ENCODE assay signal across 8 cellular contexts in the genomic region with DNA sequence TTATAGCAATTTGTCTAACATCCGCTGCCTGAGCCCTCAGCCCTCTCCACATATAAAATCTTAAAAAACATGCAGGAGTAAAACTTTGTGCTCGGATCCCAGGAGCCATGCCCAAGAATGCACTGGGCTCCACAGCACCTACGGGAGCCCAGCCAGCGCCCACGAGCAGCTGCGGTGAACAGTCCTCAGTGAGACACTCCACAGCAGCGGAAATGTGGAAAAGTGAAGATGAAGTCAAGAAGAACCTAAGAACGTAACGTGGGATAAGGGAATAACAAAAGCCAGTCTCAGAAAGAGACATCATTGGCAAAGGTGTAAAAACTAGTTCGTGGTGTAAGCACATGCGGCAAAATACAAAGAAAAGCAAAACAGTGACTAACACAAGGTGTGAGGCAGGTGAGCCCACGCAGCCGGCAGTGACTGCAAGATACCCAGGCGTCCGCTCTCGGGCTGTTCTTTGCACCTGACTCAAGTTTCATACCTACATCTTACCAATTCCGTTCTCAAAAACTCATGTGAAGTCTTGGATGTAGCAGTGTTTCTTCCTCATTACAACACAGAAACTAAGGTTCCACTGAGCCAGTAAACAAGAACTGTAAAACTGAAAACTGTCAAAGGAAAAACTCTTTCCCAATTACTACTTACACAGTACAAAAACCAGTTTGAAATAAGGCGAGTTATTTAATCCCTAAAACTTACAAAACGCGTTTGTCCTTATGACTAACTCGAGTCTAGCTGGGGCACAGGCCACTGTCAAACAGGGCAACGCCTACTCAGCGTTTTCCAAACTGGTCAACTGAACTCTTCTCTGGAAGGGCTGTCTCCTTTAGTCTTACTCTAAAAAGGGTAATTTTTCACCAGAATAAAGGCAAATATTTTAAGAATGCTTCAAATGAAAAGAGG. TPM values are rescaled to one million over a fixed set of nuclear protein-coding genes. Genes with fewer than 3 reads are reported as not detected.
DNase-seq lines count a peak whose midpoint lies in the region; ATAC-seq and TF ChIP-seq lines count a peak whose summit lies in the region.

No MANE protein-coding gene starts in this region.

- H3K9me3 Mint-ChIP-seq in effector memory CD8-positive, alpha-beta T cell = no peaks in the 10 kb centered on the region

- H3K4me1 ChIP-seq in neuronal stem cell (ENCODE audit: control insufficient read depth in 2 of 2, insufficient read depth in 1 of 2, low read depth in 1 of 2, low read length in 2 of 2) = peaks cover 11 to 14% of the 10 kb centered on the region in 2 donors
- peaks cover 18 to 43% (median 26%) of the 10 kb centered on the region in 4 donors for H3K4me1 ChIP-seq in transverse colon

- H3K4me1 Mint-ChIP-seq in effector memory CD8-positive, alpha-beta T cell (ENCODE audit: low read depth in 2 of 2) = peaks cover 38 to 49% of the 10 kb centered on the region in 2 donors

- no peak overlapping the region for H2BK15ac ChIP-seq in neuronal stem cell (ENCODE audit: low read length)

- no peak overlapping the region for H4K8ac ChIP-seq in neuronal stem cell (ENCODE audit: low read depth, low read length)

- DNase-seq in NOMO-1 treated with DMSO at 0.1 percent for 48 hours (lab: John Stamatoyannopoulos, UW; ENCODE audit: unreplicated experiment) (peak; percentile 40), NOMO-1 treated with dmso at 0.1 percent for 144 hours (lab: John Stamatoyannopoulos, UW; ENCODE audit: unreplicated experiment) (no peak), neuronal stem cell (ENCODE audit: low spot score) (no peak), transverse colon (peak; percentile 16), NCI-H345 (lab: John Stamatoyannopoulos, UW) (no peak)
- peak; percentile 71 to 79 for DNase-seq in activated CD4-positive, alpha-beta T cell treated with anti-CD3 and anti-CD28 coated beads for 4 hours
- DNase-seq in effector memory CD8-positive, alpha-beta T cell = no peak

- H3K27me3 Mint-ChIP-seq in effector memory CD8-positive, alpha-beta T cell = no peaks in the 10 kb centered on the region

- H3K27ac ChIP-seq in neuronal stem cell (replicated peaks; ENCODE audit: low read length) = no peak overlapping the region
- H3K27ac ChIP-seq in transverse colon = peak overlapping the region; percentile 12 to 75 (median 63)

- H3K9ac ChIP-seq in neuronal stem cell (ENCODE audit: low read depth, low read length, poor library complexity) = no peak overlapping the region

- H3K4me3 ChIP-seq in neuronal stem cell (ENCODE audit: low read length in 2 of 2) (peak overlapping the region in 1 of 2 donors; percentile 93), transverse colon (peak overlapping the region in 3 of 4 donors; percentile 35 to 80 (median 54))

- peaks cover 17% of the 10 kb centered on the region for H3K36me3 Mint-ChIP-seq in effector memory CD8-positive, alpha-beta T cell (ENCODE audit: insufficient read depth)

- H3K4me3 Mint-ChIP-seq in effector memory CD8-positive, alpha-beta T cell = peak overlapping the region; percentile 76 to 81

- H2BK12ac ChIP-seq in neuronal stem cell (ENCODE audit: low read length) = no peak overlapping the region

- no peak overlapping the region for H3K18ac ChIP-seq in neuronal stem cell (ENCODE audit: low read length)

- ATAC-seq in effector memory CD8-positive, alpha-beta T cell (replicated peaks) = peak; percentile 16
- ATAC-seq in HG02973 (IDR thresholded peaks at IDR 0.05; ENCODE audit: unreplicated experiment) = no peak

- no peak overlapping the region for H2AK5ac ChIP-seq in neuronal stem cell (ENCODE audit: low read depth, low read length)

- no peak overlapping the region for H3K4ac ChIP-seq in neuronal stem cell (ENCODE audit: low read length)

- H2AFZ ChIP-seq in neuronal stem cell (ENCODE audit: low read length) = no peak overlapping the region

- no peak for TF ChIP-seq POLR2A in transverse colon (IDR thresholded peaks at IDR 0.05)

- H3K9me3 ChIP-seq in neuronal stem cell (replicated peaks in 1 of 2; ENCODE audit: control insufficient read depth in 2 of 2, insufficient read depth in 1 of 2, low read depth in 1 of 2, low read length in 2 of 2) = peaks cover 6 to 49% of the 10 kb centered on the region in 2 donors
- H3K9me3 ChIP-seq in transverse colon = no peaks in the 10 kb centered on the region

- H3K14ac ChIP-seq in neuronal stem cell (ENCODE audit: low read length) = no peak overlapping the region

- peaks cover 9% of the 10 kb centered on the region for H3K79me1 ChIP-seq in neuronal stem cell (ENCODE audit: low read depth, low read length)

- WGBS in neuronal stem cell (ENCODE audit: extremely low coverage in 2 of 2, insufficient read length in 2 of 2, insufficient replicate concordance in 1 of 2), 2 donors = no CpG with 5 or more reads among the region's 23 CpGs
- 43 to 64% methylated on average over 9 to 23 of the region's 23 CpGs for WGBS in transverse colon (ENCODE audit: low coverage in 1 of 2), 2 donors

- intact Hi-C loops in transverse colon (cut with DNase I; ENCODE audit: low total_unique reads) = loop anchor here (2.0 kb wide), 1 partner anchor 51 kb away; no protein-coding TSS in a partner anchor

- H3K23ac ChIP-seq in neuronal stem cell (ENCODE audit: low read depth, low read length, poor library complexity) = no peak overlapping the region

- no peak for TF ChIP-seq CTCF in transverse colon (IDR thresholded peaks at IDR 0.05)

- in situ Hi-C loops in transverse colon (cut with MboI; ENCODE audit: low pct_ligation_motif_present in 1 of 4, low pct_unique_long_range_greater_than_20kb in 1 of 4, low sequenced_read_pairs in 3 of 4) = no loop called here

- no peak overlapping the region for H2BK120ac ChIP-seq in neuronal stem cell (ENCODE audit: low read depth, low read length)

- H3K27ac Mint-ChIP-seq in effector memory CD8-positive, alpha-beta T cell = peak overlapping the region; percentile 24 to 35

- H3K36me3 ChIP-seq in neuronal stem cell (replicated peaks in 1 of 2; ENCODE audit: control insufficient read depth in 2 of 2, insufficient read depth in 2 of 2, low read length in 2 of 2) (peaks cover 10 to 69% of the 10 kb centered on the region in 2 donors), transverse colon (no peaks in the 10 kb centered on the region)

- no peak overlapping the region for H2BK5ac ChIP-seq in neuronal stem cell (ENCODE audit: low read length)

- no peak overlapping the region for H4K91ac ChIP-seq in neuronal stem cell (ENCODE audit: low read depth, low read length, poor library complexity)

- no peak for TF ChIP-seq EP300 in transverse colon (IDR thresholded peaks at IDR 0.05; ENCODE audit: low read depth)

- H3K4me2 ChIP-seq in neuronal stem cell (ENCODE audit: insufficient read depth, low read length, poor library complexity, severe bottlenecking) = peak overlapping the region; percentile 63

- no peaks in the 10 kb centered on the region for H3K27me3 ChIP-seq in neuronal stem cell (ENCODE audit: control insufficient read depth in 3 of 3, insufficient read depth in 3 of 3, low read depth in 1 of 3, low read length in 3 of 3)
- H3K27me3 ChIP-seq in transverse colon = no peaks in the 10 kb centered on the region

RNA-seq across cellular contexts. Expression of a gene that starts 1.7 kb away (rescaled TPM):
- polyA plus RNA-seq in neuronal stem cell (2013, experiment 1 of 2) = 30.3 TPM
- 27.6 TPM for polyA plus RNA-seq in neuronal stem cell (2013, experiment 2 of 2)
- 10 to 100 TPM; 17.3 to 88.0 (median 23.8) TPM for total RNA-seq in transverse colon

RNA-seq across cellular contexts. Expression of a gene that starts 55.5 kb away (rescaled TPM):
- polyA plus RNA-seq in neuronal stem cell (2013, experiment 1 of 2) = 44.5 TPM
- 42.3 TPM for polyA plus RNA-seq in neuronal stem cell (2013, experiment 2 of 2)
- total RNA-seq in transverse colon = 10 to 100 TPM; 42.6 to 91.9 (median 62.9) TPM

Comparison
In these comparisons a context has a peak if more than half of its experiments do, and no peak if none do; other contexts are left out.
1. DNase-seq: peak in NOMO-1 treated with DMSO at 0.1 percent for 48 hours (single experiment), activated CD4-positive, alpha-beta T cell treated with anti-CD3 and anti-CD28 coated beads for 4 hours (2 of 2) and transverse colon (single experiment); none in NOMO-1 treated with dmso at 0.1 percent for 144 hours (single experiment), effector memory CD8-positive, alpha-beta T cell (0 of 3), neuronal stem cell (single experiment) and NCI-H345 (single experiment).